ENCODE assay signal across 8 cellular contexts in genomic region chr17:76240461-76241204, GRCh38. TPM values are rescaled to one million over a fixed set of nuclear protein-coding genes. Genes with fewer than 3 reads are reported as not detected.
DNase-seq lines count a peak whose midpoint lies in the region; ATAC-seq and TF ChIP-seq lines count a peak whose summit lies in the region.

RNF157 (minus strand) TSS chr17:76240493; CDS start chr17:76240240, 253 bp downstream.

- H3K27me3 Mint-ChIP-seq in activated naive CD4-positive, alpha-beta T cell treated with anti-CD3 and anti-CD28 coated beads for 36 hours (ENCODE audit: low read depth) = no peaks in the 10 kb centered on the region

- H3K9me3 Mint-ChIP-seq in activated naive CD4-positive, alpha-beta T cell treated with anti-CD3 and anti-CD28 coated beads for 36 hours = peaks cover 2% of the 10 kb centered on the region

- H3K36me3 ChIP-seq in Peyer's patch = no peaks in the 10 kb centered on the region
- no peaks in the 10 kb centered on the region for H3K36me3 ChIP-seq in neuron (ENCODE audit: insufficient read depth, low read length)
- H3K36me3 ChIP-seq in upper lobe of right lung = no peaks in the 10 kb centered on the region

- DNase-seq in DMS 273 (lab: John Stamatoyannopoulos, UW; ENCODE audit: unreplicated experiment) = peak; percentile 79
- no peak for DNase-seq in DMS 273 treated with DMSO at 0.1 percent for 48 hours (lab: John Stamatoyannopoulos, UW)
- DNase-seq in Peyer's patch = peak; percentile 49 to 83 (median 82)
- DNase-seq in activated naive CD4-positive, alpha-beta T cell treated with anti-CD3 and anti-CD28 coated beads for 36 hours = peak; percentile 53
- DNase-seq in germinal center (ENCODE audit: low spot score) = peak; percentile 68
- DNase-seq in upper lobe of right lung = peak; percentile 80

- CTCF ChIA-PET in activated naive CD4-positive, alpha-beta T cell treated with anti-CD3 and anti-CD28 coated beads for 36 hours (lab: Charles Lee) = interaction anchor here (0.6 to 1.3 kb wide), 3 partner anchors 28 to 51 kb away, joined by 3 read pairs; no protein-coding TSS in a partner anchor

- H3K4me3 ChIP-seq in Peyer's patch = peak within 1 kb of the TSS; percentile 47 to 87 (median 63)
- H3K4me3 ChIP-seq in neuron (ENCODE audit: low read length) = peak within 1 kb of the TSS; percentile 64
- H3K4me3 ChIP-seq in upper lobe of right lung = peak within 1 kb of the TSS; percentile 61

- ATAC-seq in HG03159 (IDR thresholded peaks at IDR 0.05; ENCODE audit: unreplicated experiment) = peak; percentile 68
- ATAC-seq in upper lobe of right lung = peak; percentile 93

- H3K4me1 ChIP-seq in Peyer's patch (peaks cover 5 to 24% (median 7%) of the 10 kb centered on the region in 4 donors), neuron (ENCODE audit: insufficient read depth, low read length) (peaks cover 10% of the 10 kb centered on the region), upper lobe of right lung (peaks cover 14% of the 10 kb centered on the region)

- intact Hi-C loops in activated naive CD4-positive, alpha-beta T cell treated with anti-CD3 and anti-CD28 coated beads for 36 hours (cut with micrococcal nuclease) = loop anchor here (1.0 kb wide), 1 partner anchor 41 kb away; no protein-coding TSS in a partner anchor
- intact Hi-C loops in upper lobe of right lung (cut with DNase I) = no loop called here

- H3K36me3 Mint-ChIP-seq in activated naive CD4-positive, alpha-beta T cell treated with anti-CD3 and anti-CD28 coated beads for 36 hours (ENCODE audit: low read depth) = peaks cover 8% of the 10 kb centered on the region

- no peaks in the 10 kb centered on the region for H3K9me3 ChIP-seq in Peyer's patch
- H3K9me3 ChIP-seq in neuron (ENCODE audit: low read length) = no peaks in the 10 kb centered on the region
- H3K9me3 ChIP-seq in upper lobe of right lung = no peaks in the 10 kb centered on the region

- H2AFZ ChIP-seq in neuron (ENCODE audit: low read depth, low read length) = peak within 1 kb of the TSS; percentile 80

- H3K4me3 Mint-ChIP-seq in activated naive CD4-positive, alpha-beta T cell treated with anti-CD3 and anti-CD28 coated beads for 36 hours = peak within 1 kb of the TSS; percentile 78

- H3K27ac ChIP-seq in Peyer's patch (peak within 1 kb of the TSS; percentile 58 to 91 (median 78)), upper lobe of right lung (no peak within 1 kb of the TSS)

- peak within 1 kb of the TSS; percentile 75 for H3K27ac Mint-ChIP-seq in activated naive CD4-positive, alpha-beta T cell treated with anti-CD3 and anti-CD28 coated beads for 36 hours

- peaks cover 75% of the 10 kb centered on the region for H3K4me1 Mint-ChIP-seq in activated naive CD4-positive, alpha-beta T cell treated with anti-CD3 and anti-CD28 coated beads for 36 hours (ENCODE audit: low read depth)

- peak in 1 of 2 donors; percentile 55 for TF ChIP-seq POLR2A in Peyer's patch (IDR thresholded peaks at IDR 0.05)

- TF ChIP-seq CTCF in Peyer's patch (IDR thresholded peaks at IDR 0.05) (no peak), upper lobe of right lung (IDR thresholded peaks at IDR 0.05) (no peak)

- no peaks in the 10 kb centered on the region for H3K27me3 ChIP-seq in Peyer's patch
- H3K27me3 ChIP-seq in neuron (ENCODE audit: insufficient read depth, low read length) = no peaks in the 10 kb centered on the region
- H3K27me3 ChIP-seq in upper lobe of right lung = no peaks in the 10 kb centered on the region

RNA-seq across cellular contexts. Expression of gene RNF157, which starts in this region (rescaled TPM):
- total RNA-seq in Peyer's patch (100 to 1,000 TPM in 2 of 4 donors, 10 to 100 TPM in 2; 73.4 to 115 (median 106) TPM), upper lobe of right lung (3.8 TPM)
- total RNA-seq in activated naive CD4-positive, alpha-beta T cell treated with anti-CD3 and anti-CD28 coated beads for 36 hours = 10 to 100 TPM; 38.1 to 45.3 TPM
